Comparison of ENCODE assay signal across 8 cellular contexts in the genomic region with DNA sequence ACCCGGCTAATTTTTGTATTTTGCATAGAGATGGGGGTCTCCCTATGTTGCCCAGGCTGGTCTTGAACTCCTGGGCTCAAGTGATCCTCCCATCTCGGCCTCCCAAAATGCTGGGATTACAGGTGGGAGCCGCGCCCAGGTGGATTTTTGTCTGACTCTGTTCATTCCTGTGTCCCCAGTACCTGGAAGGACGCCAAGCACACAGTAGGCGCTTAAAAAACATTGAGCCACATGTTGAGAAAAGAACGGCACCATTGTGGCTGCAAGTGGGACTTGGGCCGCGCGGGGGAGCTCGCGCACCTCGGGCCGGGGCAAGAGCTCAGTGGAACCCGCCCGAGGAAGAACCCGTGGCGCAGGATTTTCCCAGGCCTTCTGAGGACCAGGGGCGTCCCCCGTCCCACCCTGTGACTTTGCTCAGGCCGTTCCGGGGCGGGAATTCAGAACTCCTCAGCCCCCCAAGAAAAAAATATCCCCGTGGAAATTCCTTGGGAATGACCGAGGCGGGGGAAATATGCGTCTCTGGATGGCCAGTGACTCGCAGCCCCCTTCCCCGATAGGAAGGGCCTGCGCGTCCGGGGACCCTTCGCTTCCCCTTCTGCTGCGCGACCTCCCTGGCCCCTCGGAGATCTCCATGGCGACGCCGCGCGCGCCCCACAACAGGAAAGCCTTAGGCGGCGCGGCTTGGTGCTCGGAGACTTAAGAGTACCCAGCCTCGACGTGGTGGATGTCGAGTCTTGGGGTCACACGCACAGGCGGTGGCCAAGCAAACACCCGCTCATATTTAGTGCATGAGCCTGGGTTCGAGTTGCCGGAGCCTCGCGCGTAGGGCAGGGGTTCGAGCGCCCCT. TPM values are rescaled to one million over a fixed set of nuclear protein-coding genes. Genes with fewer than 3 reads are reported as not detected.
DNase-seq lines count a peak whose midpoint lies in the region; ATAC-seq and TF ChIP-seq lines count a peak whose summit lies in the region.

No MANE protein-coding gene starts in this region.

- no peaks in the 10 kb centered on the region for H3K9me3 Mint-ChIP-seq in naive thymus-derived CD4-positive, alpha-beta T cell

- peaks cover 0 to 6% (median 3%) of the 10 kb centered on the region in 5 donors for H3K36me3 Mint-ChIP-seq in naive thymus-derived CD4-positive, alpha-beta T cell

- H3K4me3 Mint-ChIP-seq in naive thymus-derived CD4-positive, alpha-beta T cell: peak overlapping the region; percentile 80 to 88 (median 86)

- TF ChIP-seq CTCF in GM10266 (IDR thresholded peaks at IDR 0.05; ENCODE audit: control insufficient read depth, insufficient read depth, low read depth, missing control alignments): peak; percentile 97
- TF ChIP-seq CTCF in Peyer's patch (IDR thresholded peaks at IDR 0.05): peak; percentile 95 to 98 (median 97)
- TF ChIP-seq CTCF in fibroblast of lung (conservative IDR thresholded peaks at IDR 0.05 in 1 of 2, IDR thresholded peaks at IDR 0.05 in 1 of 2; ENCODE audit: low read depth in 1 of 2, low read length in 2 of 2): peak; percentile 78 to 86

- no peaks in the 10 kb centered on the region for H3K36me3 ChIP-seq in Peyer's patch
- no peaks in the 10 kb centered on the region for H3K36me3 ChIP-seq in fibroblast of lung (ENCODE audit: control insufficient read depth, insufficient read depth, low read length)
- H3K36me3 ChIP-seq in naive thymus-derived CD4-positive, alpha-beta T cell (ENCODE audit: control insufficient read depth in 2 of 3, insufficient read depth in 3 of 3, low read length in 3 of 3): peaks cover 0 to 1% (median 0%) of the 10 kb centered on the region in 3 experiments

- H3K27me3 ChIP-seq in Peyer's patch (no peaks in the 10 kb centered on the region), fibroblast of lung (ENCODE audit: control insufficient read depth, insufficient read depth, low read length) (peaks cover 13% of the 10 kb centered on the region)
- H3K27me3 ChIP-seq in naive thymus-derived CD4-positive, alpha-beta T cell (ENCODE audit: control insufficient read depth in 2 of 2, insufficient read depth in 2 of 2, low read length in 2 of 2): no peaks in the 10 kb centered on the region

- H3K27ac ChIP-seq in Peyer's patch (peak overlapping the region; percentile 82 to 95 (median 88)), fibroblast of lung (ENCODE audit: insufficient read depth, low read length) (no peak overlapping the region)
- H3K27ac ChIP-seq in naive thymus-derived CD4-positive, alpha-beta T cell (ENCODE audit: low read depth, low read length): peak overlapping the region; percentile 75

- POLR2A ChIA-PET in naive thymus-derived CD4-positive, alpha-beta T cell (lab: Charles Lee): interaction anchor here (1.3 to 3.5 kb wide), 8 partner anchors 18 to 123 kb away, joined by 4 to 31 read pairs (median 6); a partner anchor contains a TSS

- H4K20me1 ChIP-seq in fibroblast of lung (ENCODE audit: control insufficient read depth, extremely low read depth, insufficient read depth, low read length): no peaks in the 10 kb centered on the region

- H3K27ac Mint-ChIP-seq in naive thymus-derived CD4-positive, alpha-beta T cell: peak overlapping the region; percentile 79 to 96 (median 88)

- intact Hi-C loops in naive thymus-derived CD4-positive, alpha-beta T cell (cut with micrococcal nuclease): loop anchor here (1.0 to 5.0 kb wide), 9 partner anchors 10 to 298 kb away; a partner anchor contains a TSS

- no peaks in the 10 kb centered on the region for H3K9me3 ChIP-seq in Peyer's patch
- H3K9me3 ChIP-seq in fibroblast of lung (ENCODE audit: control insufficient read depth, insufficient read depth, low read depth, low read length): no peaks in the 10 kb centered on the region
- no peaks in the 10 kb centered on the region for H3K9me3 ChIP-seq in naive thymus-derived CD4-positive, alpha-beta T cell (ENCODE audit: control insufficient read depth in 2 of 3, low read length in 3 of 3)

- no peak overlapping the region for H3K9ac ChIP-seq in fibroblast of lung (ENCODE audit: insufficient read depth, low read length)

- H3K4me2 ChIP-seq in fibroblast of lung (ENCODE audit: extremely low read depth, insufficient read depth, low read length): peak overlapping the region; percentile 62

- no peak for TF ChIP-seq POLR2A in Peyer's patch (IDR thresholded peaks at IDR 0.05)

- CTCF ChIA-PET in naive thymus-derived CD4-positive, alpha-beta T cell (lab: Charles Lee): interaction anchor here (0.5 to 6.4 kb wide), 23 partner anchors 9 to 1692 kb away, joined by 3 to 146 read pairs (median 4); a partner anchor contains a TSS

- H3K27me3 Mint-ChIP-seq in naive thymus-derived CD4-positive, alpha-beta T cell: no peaks in the 10 kb centered on the region

- H3K4me1 Mint-ChIP-seq in naive thymus-derived CD4-positive, alpha-beta T cell: peaks cover 8 to 39% (median 23%) of the 10 kb centered on the region in 7 donors

- H2AFZ ChIP-seq in fibroblast of lung (ENCODE audit: low read length): no peak overlapping the region

- DNase-seq in GM10266 (ENCODE audit: extremely low spot score): peak; percentile 77
- peak in 72 of 76 experiments; percentile 44 to 94 (median 85) for DNase-seq in HUDEP-2 (lab: John Stamatoyannopoulos, UW; ENCODE audit: unreplicated experiment in 76 of 76)
- DNase-seq in Peyer's patch: peak; percentile 87 to 95 (median 88)
- peak; percentile 74 for DNase-seq in activated T-helper 1 cell treated with Interleukin-2 at 50 U/mL for 16 hours (ENCODE audit: low read depth)
- peak; percentile 62 to 66 for DNase-seq in fibroblast of lung (ENCODE audit: low read depth in 2 of 2)
- DNase-seq in naive thymus-derived CD4-positive, alpha-beta T cell: peak; percentile 69 to 92 (median 85)
- DNase-seq in stimulated activated CD8-positive, alpha-beta memory T cell treated with anti-CD3 and anti-CD28 coated beads, Interleukin-7, amount 100 ng/mL, for 4 hours (ENCODE audit: low read depth in 2 of 2): peak; percentile 72 to 77

- peaks cover 0 to 15% (median 3%) of the 10 kb centered on the region in 4 donors for H3K4me1 ChIP-seq in Peyer's patch
- peaks cover 7% of the 10 kb centered on the region for H3K4me1 ChIP-seq in fibroblast of lung (ENCODE audit: control insufficient read depth, extremely low read depth, insufficient read depth, low read length)
- peaks cover 7 to 13% of the 10 kb centered on the region in 2 donors for H3K4me1 ChIP-seq in naive thymus-derived CD4-positive, alpha-beta T cell (ENCODE audit: control insufficient read depth in 2 of 2, insufficient read depth in 2 of 2, low read length in 2 of 2)

- ATAC-seq in naive thymus-derived CD4-positive, alpha-beta T cell: peak; percentile 68
- ATAC-seq in HG03565 (IDR thresholded peaks at IDR 0.05; ENCODE audit: unreplicated experiment): no peak

- H3K4me3 ChIP-seq in Peyer's patch (peak overlapping the region; percentile 39 to 56 (median 54)), fibroblast of lung (replicated peaks in 1 of 4; ENCODE audit: control extremely low read depth in 1 of 4, insufficient read depth in 1 of 4, low read depth in 3 of 4, low read length in 4 of 4) (peak overlapping the region in 1 of 4 experiments; percentile 61)
- peak overlapping the region; percentile 78 for H3K4me3 ChIP-seq in naive thymus-derived CD4-positive, alpha-beta T cell (ENCODE audit: low read length)

- H3K79me2 ChIP-seq in fibroblast of lung (ENCODE audit: control insufficient read depth, insufficient read depth, low read length): no peaks in the 10 kb centered on the region

RNA-seq across cellular contexts. Expression of a gene that starts 1.4 kb away (rescaled TPM):
- total RNA-seq in Peyer's patch (10 to 100 TPM in 2 of 4 donors, 1 to 10 TPM in 2; 2.6 to 62.7 (median 12.7) TPM), fibroblast of lung (8.9 and 15.9 TPM in 2 replicates)
- 6.9 and 15.2 TPM in 2 replicates for polyA plus RNA-seq in fibroblast of lung
- polyA plus RNA-seq in fibroblast of lung (2012): 5.6 and 12.0 TPM in 2 replicates
- 11.0 and 23.5 TPM in 2 replicates for polyA minus RNA-seq in fibroblast of lung (ENCODE audit: low replicate concordance)
- 10 to 100 TPM in 3 of 5 experiments, 1 to 10 TPM in 2; 3.6 to 47.2 (median 16.3) TPM for total RNA-seq in naive thymus-derived CD4-positive, alpha-beta T cell
- polyA plus RNA-seq in naive thymus-derived CD4-positive, alpha-beta T cell: 1 to 10 TPM; 1.2 to 3.9 TPM

RNA-seq across cellular contexts. Expression of a gene that starts 17.2 kb away (rescaled TPM):
- total RNA-seq in Peyer's patch (not detected), fibroblast of lung (1.8 and 4.1 TPM in 2 replicates)
- 0.42 and 0.58 TPM in 2 replicates for polyA plus RNA-seq in fibroblast of lung
- polyA plus RNA-seq in fibroblast of lung (2012): 0.61 and 0.83 TPM in 2 replicates
- polyA minus RNA-seq in fibroblast of lung (ENCODE audit: low replicate concordance): not detected in 2 replicates
- total RNA-seq in naive thymus-derived CD4-positive, alpha-beta T cell: 1 to 10 TPM in 3 of 5 experiments, under 1 TPM in 2; 0.40 to 3.7 (median 1.2) TPM
- polyA plus RNA-seq in naive thymus-derived CD4-positive, alpha-beta T cell: under 1 TPM; 0.52 to 0.55 TPM

RNA-seq across cellular contexts. Expression of a gene that starts 17.5 kb away (rescaled TPM):
- total RNA-seq in Peyer's patch (10 to 100 TPM; 43.8 to 49.6 (median 45.3) TPM), fibroblast of lung (16.7 and 17.2 TPM in 2 replicates)
- polyA plus RNA-seq in fibroblast of lung: 25.7 and 40.4 TPM in 2 replicates
- 43.0 and 81.5 TPM in 2 replicates for polyA plus RNA-seq in fibroblast of lung (2012)
- 56.0 and 70.5 TPM in 2 replicates for polyA minus RNA-seq in fibroblast of lung (ENCODE audit: low replicate concordance)
- total RNA-seq in naive thymus-derived CD4-positive, alpha-beta T cell: 10 to 100 TPM; 36.8 to 70.5 (median 43.0) TPM
- 10 to 100 TPM; 24.9 to 34.1 TPM for polyA plus RNA-seq in naive thymus-derived CD4-positive, alpha-beta T cell

RNA-seq across cellular contexts. Expression of a gene that starts 20.2 kb away (rescaled TPM):
- total RNA-seq in Peyer's patch: under 1 TPM in 1 of 4 donors, not detected in 3; 0.27 TPM
- 1.8 and 2.5 TPM in 2 replicates for total RNA-seq in fibroblast of lung
- polyA plus RNA-seq in fibroblast of lung: 0.47 and 0.55 TPM in 2 replicates
- 0.78 and 0.97 TPM in 2 replicates for polyA plus RNA-seq in fibroblast of lung (2012)
- 0.07 and 1.2 TPM in 2 replicates for polyA minus RNA-seq in fibroblast of lung (ENCODE audit: low replicate concordance)
- 1 to 10 TPM in 1 of 5 experiments, under 1 TPM in 2, not detected in 2; 0.46 to 2.4 (median 0.48) TPM for total RNA-seq in naive thymus-derived CD4-positive, alpha-beta T cell
- not detected for polyA plus RNA-seq in naive thymus-derived CD4-positive, alpha-beta T cell

RNA-seq across cellular contexts. Expression of a gene that starts 38.4 kb away (rescaled TPM):
- 1 to 10 TPM; 2.8 to 4.8 (median 3.1) TPM for total RNA-seq in Peyer's patch
- total RNA-seq in fibroblast of lung: 25.9 and 39.3 TPM in 2 replicates
- polyA plus RNA-seq in fibroblast of lung: 29.6 and 30.4 TPM in 2 replicates
- polyA plus RNA-seq in fibroblast of lung (2012): 22.5 and 27.3 TPM in 2 replicates
- polyA minus RNA-seq in fibroblast of lung (ENCODE audit: low replicate concordance): 115 and 131 TPM in 2 replicates
- 1 to 10 TPM; 3.4 to 6.8 (median 5.2) TPM for total RNA-seq in naive thymus-derived CD4-positive, alpha-beta T cell
- under 1 TPM; 0.64 to 0.81 TPM for polyA plus RNA-seq in naive thymus-derived CD4-positive, alpha-beta T cell
